ENCODE assay signal across 20 cellular contexts in genomic region chr5:78916044-78916443, GRCh38.
"Had no signal": no experiment of that assay in that cellular context is flagged by ENCODE, and none has a peak within 500 bp of the region (broad histone marks: within the 10 kb centered on the region; RNA-seq: fewer than 3 reads in every experiment).

No MANE protein-coding gene starts in this region.

- H3K27ac ChIP-seq: esophagus squamous epithelium, foreskin keratinocyte, parathyroid adenoma, psoas muscle, right lobe of liver, tibial artery, upper lobe of right lung had no signal

- H3K36me3 ChIP-seq: esophagus squamous epithelium, right lobe of liver, tibial artery, upper lobe of right lung had no signal

- H3K27me3 ChIP-seq: esophagus squamous epithelium, foreskin keratinocyte, right lobe of liver, tibial artery, upper lobe of right lung had no signal

- H3K9ac ChIP-seq: parathyroid adenoma had no signal

- H3K36me3 Mint-ChIP-seq: natural killer cell had no signal

- H3K4me1 ChIP-seq: esophagus squamous epithelium, foreskin keratinocyte, parathyroid adenoma, psoas muscle, upper lobe of right lung had no signal

- H3K27ac Mint-ChIP-seq: natural killer cell; stimulated activated memory B cell treated with anti-CD40 and anti-IgM and Interleukin-4, amounts not matched to agents 10 μg/mL and 1 μg/mL and 100 μg/mL, for 72 hours; stimulated activated naive CD8-positive, alpha-beta T cell treated with anti-CD3 and anti-CD28 coated beads, Interleukin-15, Interleukin-2, amounts not matched to agents 100 ng/mL and 50 ng/mL, for 24 hours had no signal

- H3K27me3 Mint-ChIP-seq: central memory CD8-positive, alpha-beta T cell; stimulated activated memory B cell treated with anti-CD40 and anti-IgM and Interleukin-4, amounts not matched to agents 10 μg/mL and 1 μg/mL and 100 μg/mL, for 72 hours; stimulated activated naive CD8-positive, alpha-beta T cell treated with anti-CD3 and anti-CD28 coated beads, Interleukin-15, Interleukin-2, amounts not matched to agents 100 ng/mL and 50 ng/mL, for 24 hours had no signal

- DNase-seq: effector memory CD4-positive, alpha-beta T cell; esophagus squamous epithelium; foreskin keratinocyte; head of caudate nucleus; hippocampal formation; left colon; left ventricle myocardium superior; natural killer cell; occipital lobe; psoas muscle; retina; right lobe of liver; stimulated activated CD4-positive, alpha-beta T cell treated with anti-CD3 and anti-CD28 coated beads, Interleukin-4, amount 100 ng/mL, for 24 hours; tibial artery; upper lobe of right lung had no signal

- H3K9me3 Mint-ChIP-seq: central memory CD8-positive, alpha-beta T cell; natural killer cell; stimulated activated memory B cell treated with anti-CD40 and anti-IgM and Interleukin-4, amounts not matched to agents 10 μg/mL and 1 μg/mL and 100 μg/mL, for 72 hours; stimulated activated naive CD8-positive, alpha-beta T cell treated with anti-CD3 and anti-CD28 coated beads, Interleukin-15, Interleukin-2, amounts not matched to agents 100 ng/mL and 50 ng/mL, for 24 hours had no signal

- H3K4me3 ChIP-seq: esophagus squamous epithelium, lung, psoas muscle, right lobe of liver, tibial artery, upper lobe of right lung had no signal

- ATAC-seq: foreskin keratinocyte; left colon; left ventricle myocardium superior; natural killer cell; psoas muscle; right lobe of liver; stimulated activated memory B cell treated with anti-CD40 and anti-IgM and Interleukin-4, amounts not matched to agents 10 μg/mL and 1 μg/mL and 100 μg/mL, for 72 hours; upper lobe of right lung had no signal

- H3K4me1 Mint-ChIP-seq: central memory CD8-positive, alpha-beta T cell had no signal

- H3K9me3 ChIP-seq: esophagus squamous epithelium, psoas muscle, right lobe of liver, tibial artery, upper lobe of right lung had no signal

- H3K4me3 Mint-ChIP-seq: central memory CD8-positive, alpha-beta T cell; natural killer cell; stimulated activated memory B cell treated with anti-CD40 and anti-IgM and Interleukin-4, amounts not matched to agents 10 μg/mL and 1 μg/mL and 100 μg/mL, for 72 hours; stimulated activated naive CD8-positive, alpha-beta T cell treated with anti-CD3 and anti-CD28 coated beads, Interleukin-15, Interleukin-2, amounts not matched to agents 100 ng/mL and 50 ng/mL, for 24 hours had no signal
